In the genomic region with DNA sequence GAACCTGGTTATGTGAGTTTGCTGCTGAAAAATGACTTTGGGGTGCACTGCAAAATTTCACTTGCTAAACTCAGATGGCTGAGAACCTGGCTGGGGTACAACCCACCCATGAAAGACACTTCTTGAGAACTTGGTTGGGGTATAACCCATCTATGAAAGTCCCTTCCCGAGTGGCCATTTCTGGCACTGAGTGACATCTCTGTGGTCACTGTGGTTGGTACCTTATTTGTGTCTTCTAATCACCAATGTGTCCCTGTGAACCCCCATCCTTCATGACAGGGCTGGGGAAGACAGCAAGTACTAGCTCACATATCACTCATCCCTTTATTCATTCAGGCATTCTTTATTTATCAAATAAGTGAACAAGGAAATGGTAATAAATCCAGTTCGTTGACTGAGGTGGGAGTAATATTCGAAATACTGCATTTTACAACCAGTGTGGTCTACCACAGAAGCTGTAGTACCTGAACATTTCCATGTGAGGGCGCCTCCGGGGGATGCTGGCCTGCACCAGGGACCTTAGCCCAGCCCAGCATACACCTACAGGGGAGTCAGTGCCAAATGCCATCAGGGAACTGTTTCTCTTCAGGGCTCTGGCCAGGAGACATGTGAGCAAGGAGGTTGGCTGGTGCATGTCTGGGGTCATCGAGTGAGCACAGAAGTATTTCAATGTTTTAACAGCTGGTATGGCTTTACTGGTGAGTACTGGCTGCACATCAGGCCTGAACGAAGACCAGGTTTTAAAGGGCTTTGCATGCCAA, we compare ENCODE assay signal across 1 cellular context.
TF ChIP-seq lines count a peak whose summit lies in the region.

No MANE protein-coding gene starts in this region.

TF ChIP-seq in GM12878, 131 proteins besides CTCF, POLR2A, EP300 and RAD21 (continued from another document):
- TF ChIP-seq ZNF217 (IDR thresholded peaks at IDR 0.05) (no peak), PAX8 (IDR thresholded peaks at IDR 0.05) (no peak), NR2F1 (conservative IDR thresholded peaks at IDR 0.05) (no peak), MTA2 (IDR thresholded peaks at IDR 0.05; ENCODE audit: low read depth) (peak; percentile 66; the same call in 1 of the 2 replicates), MLLT1 (IDR thresholded peaks at IDR 0.05) (peak; percentile 58; the same call in 1 of the 2 replicates), RUNX3 (IDR thresholded peaks at IDR 0.05; ENCODE audit: low read length) (peak; percentile 45; the same call in 1 of the 2 replicates), MEF2B (IDR thresholded peaks at IDR 0.05; ENCODE audit: partially characterized antibody, poor library complexity, severe bottlenecking) (peak; percentile 70), ZNF274 (IDR thresholded peaks at IDR 0.05; ENCODE audit: insufficient read depth, insufficient read length) (no peak), KDM1A (IDR thresholded peaks at IDR 0.05; ENCODE audit: borderline replicate concordance) (no peak), ATF7 (IDR thresholded peaks at IDR 0.05; ENCODE audit: low read depth) (no peak), BRCA1 (IDR thresholded peaks at IDR 0.05; ENCODE audit: low read depth, low read length) (no peak), SMC3 (IDR thresholded peaks at IDR 0.05; ENCODE audit: borderline replicate concordance, low read length) (peak; percentile 53), GATAD2B (conservative IDR thresholded peaks at IDR 0.05; ENCODE audit: low read depth) (no peak), NBN (IDR thresholded peaks at IDR 0.05) (no peak), MEF2A (IDR thresholded peaks at IDR 0.05; ENCODE audit: insufficient read depth, low read depth, low read length) (no peak), HDAC2 (IDR thresholded peaks at IDR 0.05) (no peak), EED (IDR thresholded peaks at IDR 0.05; ENCODE audit: low read depth) (no peak), FOXK2 (IDR thresholded peaks at IDR 0.05) (no peak), KAT2A (conservative IDR thresholded peaks at IDR 0.05; ENCODE audit: control insufficient read depth, low read depth, low read length) (no peak), NRF1 (conservative IDR thresholded peaks at IDR 0.05; ENCODE audit: low read depth, low read length) (no peak), STAT1 (conservative IDR thresholded peaks at IDR 0.05) (no peak)
- TF ChIP-seq, protein P1, sequence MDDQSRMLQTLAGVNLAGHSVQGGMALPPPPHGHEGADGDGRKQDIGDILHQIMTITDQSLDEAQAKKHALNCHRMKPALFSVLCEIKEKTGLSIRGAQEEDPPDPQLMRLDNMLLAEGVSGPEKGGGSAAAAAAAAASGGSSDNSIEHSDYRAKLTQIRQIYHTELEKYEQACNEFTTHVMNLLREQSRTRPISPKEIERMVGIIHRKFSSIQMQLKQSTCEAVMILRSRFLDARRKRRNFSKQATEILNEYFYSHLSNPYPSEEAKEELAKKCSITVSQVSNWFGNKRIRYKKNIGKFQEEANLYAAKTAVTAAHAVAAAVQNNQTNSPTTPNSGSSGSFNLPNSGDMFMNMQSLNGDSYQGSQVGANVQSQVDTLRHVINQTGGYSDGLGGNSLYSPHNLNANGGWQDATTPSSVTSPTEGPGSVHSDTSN (IDR thresholded peaks at IDR 0.05; ENCODE audit: insufficient replicate concordance, low read depth, low read length), result peak; percentile 69
- TF ChIP-seq, protein P2, sequence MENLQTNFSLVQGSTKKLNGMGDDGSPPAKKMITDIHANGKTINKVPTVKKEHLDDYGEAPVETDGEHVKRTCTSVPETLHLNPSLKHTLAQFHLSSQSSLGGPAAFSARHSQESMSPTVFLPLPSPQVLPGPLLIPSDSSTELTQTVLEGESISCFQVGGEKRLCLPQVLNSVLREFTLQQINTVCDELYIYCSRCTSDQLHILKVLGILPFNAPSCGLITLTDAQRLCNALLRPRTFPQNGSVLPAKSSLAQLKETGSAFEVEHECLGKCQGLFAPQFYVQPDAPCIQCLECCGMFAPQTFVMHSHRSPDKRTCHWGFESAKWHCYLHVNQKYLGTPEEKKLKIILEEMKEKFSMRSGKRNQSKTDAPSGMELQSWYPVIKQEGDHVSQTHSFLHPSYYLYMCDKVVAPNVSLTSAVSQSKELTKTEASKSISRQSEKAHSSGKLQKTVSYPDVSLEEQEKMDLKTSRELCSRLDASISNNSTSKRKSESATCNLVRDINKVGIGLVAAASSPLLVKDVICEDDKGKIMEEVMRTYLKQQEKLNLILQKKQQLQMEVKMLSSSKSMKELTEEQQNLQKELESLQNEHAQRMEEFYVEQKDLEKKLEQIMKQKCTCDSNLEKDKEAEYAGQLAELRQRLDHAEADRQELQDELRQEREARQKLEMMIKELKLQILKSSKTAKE (IDR thresholded peaks at IDR 0.05; ENCODE audit: low read depth, poor library complexity, severe bottlenecking), result no peak
- TF ChIP-seq, protein P3, sequence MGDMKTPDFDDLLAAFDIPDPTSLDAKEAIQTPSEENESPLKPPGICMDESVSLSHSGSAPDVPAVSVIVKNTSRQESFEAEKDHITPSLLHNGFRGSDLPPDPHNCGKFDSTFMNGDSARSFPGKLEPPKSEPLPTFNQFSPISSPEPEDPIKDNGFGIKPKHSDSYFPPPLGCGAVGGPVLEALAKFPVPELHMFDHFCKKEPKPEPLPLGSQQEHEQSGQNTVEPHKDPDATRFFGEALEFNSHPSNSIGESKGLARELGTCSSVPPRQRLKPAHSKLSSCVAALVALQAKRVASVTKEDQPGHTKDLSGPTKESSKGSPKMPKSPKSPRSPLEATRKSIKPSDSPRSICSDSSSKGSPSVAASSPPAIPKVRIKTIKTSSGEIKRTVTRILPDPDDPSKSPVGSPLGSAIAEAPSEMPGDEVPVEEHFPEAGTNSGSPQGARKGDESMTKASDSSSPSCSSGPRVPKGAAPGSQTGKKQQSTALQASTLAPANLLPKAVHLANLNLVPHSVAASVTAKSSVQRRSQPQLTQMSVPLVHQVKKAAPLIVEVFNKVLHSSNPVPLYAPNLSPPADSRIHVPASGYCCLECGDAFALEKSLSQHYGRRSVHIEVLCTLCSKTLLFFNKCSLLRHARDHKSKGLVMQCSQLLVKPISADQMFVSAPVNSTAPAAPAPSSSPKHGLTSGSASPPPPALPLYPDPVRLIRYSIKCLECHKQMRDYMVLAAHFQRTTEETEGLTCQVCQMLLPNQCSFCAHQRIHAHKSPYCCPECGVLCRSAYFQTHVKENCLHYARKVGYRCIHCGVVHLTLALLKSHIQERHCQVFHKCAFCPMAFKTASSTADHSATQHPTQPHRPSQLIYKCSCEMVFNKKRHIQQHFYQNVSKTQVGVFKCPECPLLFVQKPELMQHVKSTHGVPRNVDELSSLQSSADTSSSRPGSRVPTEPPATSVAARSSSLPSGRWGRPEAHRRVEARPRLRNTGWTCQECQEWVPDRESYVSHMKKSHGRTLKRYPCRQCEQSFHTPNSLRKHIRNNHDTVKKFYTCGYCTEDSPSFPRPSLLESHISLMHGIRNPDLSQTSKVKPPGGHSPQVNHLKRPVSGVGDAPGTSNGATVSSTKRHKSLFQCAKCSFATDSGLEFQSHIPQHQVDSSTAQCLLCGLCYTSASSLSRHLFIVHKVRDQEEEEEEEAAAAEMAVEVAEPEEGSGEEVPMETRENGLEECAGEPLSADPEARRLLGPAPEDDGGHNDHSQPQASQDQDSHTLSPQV (IDR thresholded peaks at IDR 0.05), result 0 out of 2 replicates have a peak, but pooled peaks have one; percentile 39
- TF ChIP-seq, protein P4, sequence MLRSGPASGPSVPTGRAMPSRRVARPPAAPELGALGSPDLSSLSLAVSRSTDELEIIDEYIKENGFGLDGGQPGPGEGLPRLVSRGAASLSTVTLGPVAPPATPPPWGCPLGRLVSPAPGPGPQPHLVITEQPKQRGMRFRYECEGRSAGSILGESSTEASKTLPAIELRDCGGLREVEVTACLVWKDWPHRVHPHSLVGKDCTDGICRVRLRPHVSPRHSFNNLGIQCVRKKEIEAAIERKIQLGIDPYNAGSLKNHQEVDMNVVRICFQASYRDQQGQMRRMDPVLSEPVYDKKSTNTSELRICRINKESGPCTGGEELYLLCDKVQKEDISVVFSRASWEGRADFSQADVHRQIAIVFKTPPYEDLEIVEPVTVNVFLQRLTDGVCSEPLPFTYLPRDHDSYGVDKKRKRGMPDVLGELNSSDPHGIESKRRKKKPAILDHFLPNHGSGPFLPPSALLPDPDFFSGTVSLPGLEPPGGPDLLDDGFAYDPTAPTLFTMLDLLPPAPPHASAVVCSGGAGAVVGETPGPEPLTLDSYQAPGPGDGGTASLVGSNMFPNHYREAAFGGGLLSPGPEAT (IDR thresholded peaks at IDR 0.05; ENCODE audit: low read depth), result peak; percentile 22; the same call in 1 of the 2 replicates
- TF ChIP-seq, protein P5, sequence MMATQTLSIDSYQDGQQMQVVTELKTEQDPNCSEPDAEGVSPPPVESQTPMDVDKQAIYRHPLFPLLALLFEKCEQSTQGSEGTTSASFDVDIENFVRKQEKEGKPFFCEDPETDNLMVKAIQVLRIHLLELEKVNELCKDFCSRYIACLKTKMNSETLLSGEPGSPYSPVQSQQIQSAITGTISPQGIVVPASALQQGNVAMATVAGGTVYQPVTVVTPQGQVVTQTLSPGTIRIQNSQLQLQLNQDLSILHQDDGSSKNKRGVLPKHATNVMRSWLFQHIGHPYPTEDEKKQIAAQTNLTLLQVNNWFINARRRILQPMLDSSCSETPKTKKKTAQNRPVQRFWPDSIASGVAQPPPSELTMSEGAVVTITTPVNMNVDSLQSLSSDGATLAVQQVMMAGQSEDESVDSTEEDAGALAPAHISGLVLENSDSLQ (IDR thresholded peaks at IDR 0.05), result peak; percentile 84
